8 cellular contexts compared by ENCODE assay signal in the genomic region with DNA sequence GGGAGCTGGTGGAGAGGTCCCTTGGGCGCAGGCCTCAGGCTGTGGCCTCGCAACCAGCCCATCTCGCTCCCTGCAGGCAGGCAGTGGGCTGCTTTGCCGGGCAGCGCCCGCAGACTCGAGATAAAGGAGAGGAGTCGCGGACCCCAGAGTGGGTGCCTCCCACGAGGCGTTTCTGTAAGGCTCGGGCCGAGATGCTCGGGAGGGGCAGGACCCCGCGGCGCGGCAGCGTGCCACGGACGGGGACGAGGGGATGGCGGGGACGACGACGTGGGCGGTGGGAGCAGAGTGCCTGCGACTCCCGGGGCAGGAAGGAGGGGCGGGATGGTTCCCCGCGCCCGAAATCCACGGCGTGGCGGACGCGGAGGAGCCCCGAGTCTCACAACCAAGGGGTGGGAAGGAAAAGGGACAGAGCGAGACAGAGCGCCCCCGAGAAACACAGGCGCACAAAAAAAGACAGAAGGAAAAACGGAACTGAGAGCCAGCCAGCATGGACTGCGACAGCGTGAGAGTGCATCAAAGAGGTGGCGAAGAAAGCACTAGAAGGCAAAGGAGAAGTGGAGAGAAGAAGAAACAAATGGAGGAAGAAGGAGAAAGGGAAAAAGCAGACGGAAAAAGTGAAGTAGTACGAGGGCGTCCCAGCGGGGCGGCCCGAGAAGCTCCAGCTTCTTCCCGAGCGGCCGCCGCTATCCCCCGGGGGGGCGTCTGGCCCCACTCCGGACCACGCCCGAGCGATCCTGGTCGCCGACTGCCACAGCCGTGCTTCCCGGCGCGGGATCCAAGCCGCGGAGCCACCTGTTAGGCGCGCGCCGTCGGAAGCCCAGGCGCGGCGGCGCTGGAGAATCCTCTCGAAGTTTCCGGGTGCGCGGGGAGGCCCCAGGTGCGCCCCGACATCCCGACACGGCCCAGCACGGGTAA. TPM values are rescaled to one million over a fixed set of nuclear protein-coding genes. Genes with fewer than 3 reads are reported as not detected.
DNase-seq lines count a peak whose midpoint lies in the region; ATAC-seq and TF ChIP-seq lines count a peak whose summit lies in the region.

No MANE protein-coding gene starts in this region.

- H3K9ac ChIP-seq in NT2/D1 (ENCODE audit: insufficient read length, low read depth) = peak overlapping the region; percentile 71

- H3K36me3 ChIP-seq in cardiac muscle cell (no peaks in the 10 kb centered on the region), NT2/D1 (ENCODE audit: insufficient read depth, insufficient read length, low read length) (no peaks in the 10 kb centered on the region)

- intact Hi-C loops in cardiac septum (cut with DNase I) = no loop called here

- H3K4me3 ChIP-seq in cardiac muscle cell (peak overlapping the region; percentile 39), NT2/D1 (ENCODE audit: insufficient read length, low read depth) (peak overlapping the region; percentile 62)

- peak; percentile 41 for ATAC-seq in HG02642 (IDR thresholded peaks at IDR 0.05; ENCODE audit: poor library complexity, unreplicated experiment)
- ATAC-seq in stimulated activated naive CD8-positive, alpha-beta T cell treated with anti-CD3 and anti-CD28 coated beads, Interleukin-15, Interleukin-2, amounts not matched to agents 100 U/mL and 50 U/mL, for 24 hours = peak; percentile 29
- no peak for ATAC-seq in left lobe of liver

- TF ChIP-seq CTCF in cardiac muscle cell (IDR thresholded peaks at IDR 0.05; ENCODE audit: low read depth, low read length) = no peak

- H3K4me1 ChIP-seq in cardiac muscle cell (ENCODE audit: low read depth) = no peaks in the 10 kb centered on the region
- H3K4me1 ChIP-seq in NT2/D1 (ENCODE audit: insufficient read depth, insufficient read length) = peaks cover 3% of the 10 kb centered on the region

- H3K9me3 ChIP-seq in cardiac muscle cell (ENCODE audit: low read depth) (no peaks in the 10 kb centered on the region), NT2/D1 (ENCODE audit: insufficient read depth, low read length) (no peaks in the 10 kb centered on the region)

- H3K27me3 ChIP-seq in cardiac muscle cell (peaks cover 59% of the 10 kb centered on the region), NT2/D1 (ENCODE audit: insufficient read depth, insufficient read length) (peaks cover 38% of the 10 kb centered on the region)

- H3K27ac ChIP-seq in cardiac muscle cell = no peak overlapping the region

- DNase-seq in cardiac muscle cell (ENCODE audit: low read depth in 1 of 2, low spot score in 1 of 2) (peak in 1 of 2 donors; percentile 13), cardiac septum (ENCODE audit: low spot score) (no peak), NT2/D1 (ENCODE audit: low read depth, low spot score) (no peak), germinal center (ENCODE audit: low spot score) (peak; percentile 65), left lobe of liver (ENCODE audit: low spot score) (no peak), NCI-H2196 (lab: John Stamatoyannopoulos, UW; ENCODE audit: unreplicated experiment) (no peak)
- DNase-seq in stimulated activated naive CD8-positive, alpha-beta T cell treated with anti-CD3 and anti-CD28 coated beads, Interleukin-15, Interleukin-2, amounts not matched to agents 100 U/mL and 50 U/mL, for 24 hours = peak; percentile 12

RNA-seq across cellular contexts. Expression of a gene that starts 1.5 kb away (rescaled TPM):
- total RNA-seq in cardiac muscle cell = 1.6 and 2.7 TPM in 2 replicates
- polyA plus RNA-seq in cardiac muscle cell = 0.44 TPM in 2 replicates
- not detected for total RNA-seq in cardiac septum
- total RNA-seq in left lobe of liver = 0.18 TPM

Comparison
In these comparisons a context has a peak if more than half of its experiments do, and no peak if none do; other contexts are left out.
1. DNase-seq: peak in germinal center (single experiment) and stimulated activated naive CD8-positive, alpha-beta T cell treated with anti-CD3 and anti-CD28 coated beads, Interleukin-15, Interleukin-2, amounts not matched to agents 100 U/mL and 50 U/mL, for 24 hours (single experiment); none in cardiac septum (single experiment), NT2/D1 (single experiment), left lobe of liver (single experiment) and NCI-H2196 (single experiment).